In genomic region chr10:122056431-122057094, GRCh38 we compare ENCODE assay signal across 1 cellular context.
A peak's percentile ranks its signal among the peaks of the same experiment; 100 is the strongest.
TF ChIP-seq lines count a peak whose summit lies in the region.

No MANE protein-coding gene starts in this region.

TF ChIP-seq in HepG2, 621 proteins besides CTCF, POLR2A, EP300 and RAD21 (continued from another document and continues in another):
- TF ChIP-seq, protein P1, sequence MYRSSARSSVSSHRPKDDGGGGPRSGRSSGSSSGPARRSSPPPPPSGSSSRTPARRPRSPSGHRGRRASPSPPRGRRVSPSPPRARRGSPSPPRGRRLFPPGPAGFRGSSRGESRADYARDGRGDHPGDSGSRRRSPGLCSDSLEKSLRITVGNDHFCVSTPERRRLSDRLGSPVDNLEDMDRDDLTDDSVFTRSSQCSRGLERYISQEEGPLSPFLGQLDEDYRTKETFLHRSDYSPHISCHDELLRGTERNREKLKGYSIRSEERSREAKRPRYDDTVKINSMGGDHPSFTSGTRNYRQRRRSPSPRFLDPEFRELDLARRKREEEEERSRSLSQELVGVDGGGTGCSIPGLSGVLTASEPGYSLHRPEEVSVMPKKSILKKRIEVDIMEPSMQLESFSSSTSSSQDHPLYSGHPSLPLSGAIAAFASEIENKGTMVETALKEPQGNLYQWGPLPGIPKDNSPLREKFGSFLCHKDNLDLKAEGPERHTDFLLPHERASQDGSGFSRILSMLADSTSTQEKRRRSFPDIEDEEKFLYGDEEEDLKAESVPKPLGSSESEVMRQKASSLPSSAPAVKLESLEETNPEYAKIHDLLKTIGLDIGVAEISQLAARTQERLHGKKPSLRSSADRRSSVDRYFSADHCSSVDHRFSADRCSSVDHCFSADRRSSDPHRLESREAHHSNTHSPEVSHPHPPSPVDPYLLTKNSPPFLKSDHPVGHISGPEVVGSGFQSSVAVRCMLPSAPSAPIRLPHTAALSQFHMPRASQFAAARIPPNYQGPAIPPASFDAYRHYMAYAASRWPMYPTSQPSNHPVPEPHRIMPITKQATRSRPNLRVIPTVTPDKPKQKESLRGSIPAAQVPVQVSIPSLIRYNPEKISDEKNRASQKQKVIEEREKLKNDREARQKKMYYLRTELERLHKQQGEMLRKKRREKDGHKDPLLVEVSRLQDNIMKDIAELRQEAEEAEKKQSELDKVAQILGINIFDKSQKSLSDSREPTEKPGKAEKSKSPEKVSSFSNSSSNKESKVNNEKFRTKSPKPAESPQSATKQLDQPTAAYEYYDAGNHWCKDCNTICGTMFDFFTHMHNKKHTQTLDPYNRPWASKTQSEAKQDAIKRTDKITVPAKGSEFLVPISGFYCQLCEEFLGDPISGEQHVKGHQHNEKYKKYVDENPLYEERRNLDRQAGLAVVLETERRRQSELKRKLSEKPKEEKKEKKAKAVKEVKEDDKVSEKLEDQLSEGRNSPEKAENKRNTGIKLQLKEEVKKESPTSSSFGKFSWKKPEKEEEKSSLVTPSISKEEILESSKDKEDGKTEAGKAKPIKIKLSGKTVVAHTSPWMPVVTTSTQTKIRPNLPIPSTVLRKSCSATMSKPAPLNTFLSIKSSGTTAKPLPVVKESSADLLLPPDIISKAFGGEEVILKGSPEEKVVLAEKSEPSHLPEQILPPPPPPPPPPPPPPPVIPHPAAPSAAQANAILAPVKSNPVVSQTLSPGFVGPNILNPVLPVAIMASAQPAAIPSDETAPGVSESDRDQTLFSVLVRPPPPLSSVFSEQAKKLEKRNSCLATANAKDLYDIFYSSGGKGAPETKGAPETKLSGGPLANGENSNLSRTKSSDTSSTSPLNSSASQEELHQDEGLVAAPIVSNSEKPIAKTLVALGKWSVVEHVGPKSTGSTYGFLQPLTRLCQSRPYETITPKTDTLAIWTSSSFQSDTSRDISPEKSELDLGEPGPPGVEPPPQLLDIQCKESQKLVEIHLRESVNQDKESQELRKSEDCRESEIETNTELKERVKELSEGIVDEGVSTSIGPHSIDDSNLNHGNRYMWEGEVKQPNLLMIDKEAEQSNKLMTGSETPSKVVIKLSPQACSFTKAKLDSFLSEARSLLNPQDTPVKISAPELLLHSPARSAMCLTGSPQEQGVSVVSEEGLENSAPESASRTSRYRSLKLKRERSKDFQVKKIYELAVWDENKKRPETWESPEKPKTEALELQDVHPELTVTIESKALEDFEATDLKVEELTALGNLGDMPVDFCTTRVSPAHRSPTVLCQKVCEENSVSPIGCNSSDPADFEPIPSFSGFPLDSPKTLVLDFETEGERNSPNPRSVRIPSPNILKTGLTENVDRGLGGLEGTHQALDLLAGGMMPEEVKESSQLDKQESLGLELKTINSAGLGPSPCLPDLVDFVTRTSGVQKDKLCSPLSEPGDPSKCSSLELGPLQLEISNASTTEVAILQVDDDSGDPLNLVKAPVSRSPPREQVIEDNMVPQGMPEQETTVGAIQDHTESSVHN (CRISPR knock-in tag; IDR thresholded peaks at IDR 0.05): no peak
- TF ChIP-seq ZHX2 (IDR thresholded peaks at IDR 0.05; ENCODE audit: low read depth) (no peak), ZHX2 (CRISPR knock-in tag; IDR thresholded peaks at IDR 0.05; ENCODE audit: borderline replicate concordance) (no peak), TFAP4 (IDR thresholded peaks at IDR 0.05; ENCODE audit: borderline replicate concordance, low read depth) (peak; percentile 29; the same call in 1 of the 2 replicates), ZBTB26 (CRISPR knock-in tag; IDR thresholded peaks at IDR 0.05; ENCODE audit: borderline replicate concordance) (no peak), ZNF101 (CRISPR knock-in tag; IDR thresholded peaks at IDR 0.05; ENCODE audit: borderline replicate concordance, low read depth) (no peak), PHF5A (CRISPR knock-in tag; IDR thresholded peaks at IDR 0.05; ENCODE audit: low read depth, unreplicated experiment) (no peak), PCBP1 (IDR thresholded peaks at IDR 0.05; ENCODE audit: borderline replicate concordance, low read depth, low read length) (no peak), NR2F6 (IDR thresholded peaks at IDR 0.05) (peak; percentile 81), NR2F6 (CRISPR knock-in tag; IDR thresholded peaks at IDR 0.05) (peak; percentile 90), NFATC3 (CRISPR knock-in tag; IDR thresholded peaks at IDR 0.05) (no peak), SAP130 (CRISPR knock-in tag; IDR thresholded peaks at IDR 0.05; ENCODE audit: low read depth) (peak; percentile 57; the same call in 1 of the 2 replicates), SMAD3 (CRISPR knock-in tag; IDR thresholded peaks at IDR 0.05) (no peak), ARID2 (CRISPR knock-in tag; IDR thresholded peaks at IDR 0.05; ENCODE audit: borderline replicate concordance) (no peak), NFKB2 (CRISPR knock-in tag; IDR thresholded peaks at IDR 0.05; ENCODE audit: borderline replicate concordance) (no peak), FOXP1 (IDR thresholded peaks at IDR 0.05) (no peak), FOXP1 (CRISPR knock-in tag; IDR thresholded peaks at IDR 0.05) (peak; percentile 47; the same call in 1 of the 2 replicates), MED8 (CRISPR knock-in tag; IDR thresholded peaks at IDR 0.05; ENCODE audit: insufficient replicate concordance) (no peak), ZBTB3 (CRISPR knock-in tag; IDR thresholded peaks at IDR 0.05; ENCODE audit: borderline replicate concordance, low read depth) (no peak), ZNF367 (CRISPR knock-in tag; IDR thresholded peaks at IDR 0.05; ENCODE audit: borderline replicate concordance) (no peak), MTF2 (CRISPR knock-in tag; IDR thresholded peaks at IDR 0.05; ENCODE audit: borderline replicate concordance) (no peak), SMARCC2 (IDR thresholded peaks at IDR 0.05) (no peak), ZNF614 (CRISPR knock-in tag; IDR thresholded peaks at IDR 0.05; ENCODE audit: borderline replicate concordance) (0 out of 2 replicates have a peak, but pooled peaks have one; percentile 23), TCF12 (IDR thresholded peaks at IDR 0.05) (no peak), TCF12 (CRISPR knock-in tag; IDR thresholded peaks at IDR 0.05) (no peak)
- TF ChIP-seq, protein P2, sequence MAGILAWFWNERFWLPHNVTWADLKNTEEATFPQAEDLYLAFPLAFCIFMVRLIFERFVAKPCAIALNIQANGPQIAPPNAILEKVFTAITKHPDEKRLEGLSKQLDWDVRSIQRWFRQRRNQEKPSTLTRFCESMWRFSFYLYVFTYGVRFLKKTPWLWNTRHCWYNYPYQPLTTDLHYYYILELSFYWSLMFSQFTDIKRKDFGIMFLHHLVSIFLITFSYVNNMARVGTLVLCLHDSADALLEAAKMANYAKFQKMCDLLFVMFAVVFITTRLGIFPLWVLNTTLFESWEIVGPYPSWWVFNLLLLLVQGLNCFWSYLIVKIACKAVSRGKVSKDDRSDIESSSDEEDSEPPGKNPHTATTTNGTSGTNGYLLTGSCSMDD (CRISPR knock-in tag; IDR thresholded peaks at IDR 0.05): no peak
- TF ChIP-seq, protein P3, sequence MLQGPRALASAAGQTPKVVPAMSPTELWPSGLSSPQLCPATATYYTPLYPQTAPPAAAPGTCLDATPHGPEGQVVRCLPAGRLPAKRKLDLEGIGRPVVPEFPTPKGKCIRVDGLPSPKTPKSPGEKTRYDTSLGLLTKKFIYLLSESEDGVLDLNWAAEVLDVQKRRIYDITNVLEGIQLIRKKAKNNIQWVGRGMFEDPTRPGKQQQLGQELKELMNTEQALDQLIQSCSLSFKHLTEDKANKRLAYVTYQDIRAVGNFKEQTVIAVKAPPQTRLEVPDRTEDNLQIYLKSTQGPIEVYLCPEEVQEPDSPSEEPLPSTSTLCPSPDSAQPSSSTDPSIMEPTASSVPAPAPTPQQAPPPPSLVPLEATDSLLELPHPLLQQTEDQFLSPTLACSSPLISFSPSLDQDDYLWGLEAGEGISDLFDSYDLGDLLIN (CRISPR knock-in tag; IDR thresholded peaks at IDR 0.05; ENCODE audit: borderline replicate concordance): no peak
- TF ChIP-seq, protein P4, sequence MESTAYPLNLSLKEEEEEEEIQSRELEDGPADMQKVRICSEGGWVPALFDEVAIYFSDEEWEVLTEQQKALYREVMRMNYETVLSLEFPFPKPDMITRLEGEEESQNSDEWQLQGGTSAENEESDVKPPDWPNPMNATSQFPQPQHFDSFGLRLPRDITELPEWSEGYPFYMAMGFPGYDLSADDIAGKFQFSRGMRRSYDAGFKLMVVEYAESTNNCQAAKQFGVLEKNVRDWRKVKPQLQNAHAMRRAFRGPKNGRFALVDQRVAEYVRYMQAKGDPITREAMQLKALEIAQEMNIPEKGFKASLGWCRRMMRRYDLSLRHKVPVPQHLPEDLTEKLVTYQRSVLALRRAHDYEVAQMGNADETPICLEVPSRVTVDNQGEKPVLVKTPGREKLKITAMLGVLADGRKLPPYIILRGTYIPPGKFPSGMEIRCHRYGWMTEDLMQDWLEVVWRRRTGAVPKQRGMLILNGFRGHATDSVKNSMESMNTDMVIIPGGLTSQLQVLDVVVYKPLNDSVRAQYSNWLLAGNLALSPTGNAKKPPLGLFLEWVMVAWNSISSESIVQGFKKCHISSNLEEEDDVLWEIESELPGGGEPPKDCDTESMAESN (CRISPR knock-in tag; conservative IDR thresholded peaks at IDR 0.05): no peak
- TF ChIP-seq, protein P5, sequence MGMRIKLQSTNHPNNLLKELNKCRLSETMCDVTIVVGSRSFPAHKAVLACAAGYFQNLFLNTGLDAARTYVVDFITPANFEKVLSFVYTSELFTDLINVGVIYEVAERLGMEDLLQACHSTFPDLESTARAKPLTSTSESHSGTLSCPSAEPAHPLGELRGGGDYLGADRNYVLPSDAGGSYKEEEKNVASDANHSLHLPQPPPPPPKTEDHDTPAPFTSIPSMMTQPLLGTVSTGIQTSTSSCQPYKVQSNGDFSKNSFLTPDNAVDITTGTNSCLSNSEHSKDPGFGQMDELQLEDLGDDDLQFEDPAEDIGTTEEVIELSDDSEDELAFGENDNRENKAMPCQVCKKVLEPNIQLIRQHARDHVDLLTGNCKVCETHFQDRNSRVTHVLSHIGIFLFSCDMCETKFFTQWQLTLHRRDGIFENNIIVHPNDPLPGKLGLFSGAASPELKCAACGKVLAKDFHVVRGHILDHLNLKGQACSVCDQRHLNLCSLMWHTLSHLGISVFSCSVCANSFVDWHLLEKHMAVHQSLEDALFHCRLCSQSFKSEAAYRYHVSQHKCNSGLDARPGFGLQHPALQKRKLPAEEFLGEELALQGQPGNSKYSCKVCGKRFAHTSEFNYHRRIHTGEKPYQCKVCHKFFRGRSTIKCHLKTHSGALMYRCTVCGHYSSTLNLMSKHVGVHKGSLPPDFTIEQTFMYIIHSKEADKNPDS (CRISPR knock-in tag; IDR thresholded peaks at IDR 0.05): no peak
- TF ChIP-seq, protein P6, sequence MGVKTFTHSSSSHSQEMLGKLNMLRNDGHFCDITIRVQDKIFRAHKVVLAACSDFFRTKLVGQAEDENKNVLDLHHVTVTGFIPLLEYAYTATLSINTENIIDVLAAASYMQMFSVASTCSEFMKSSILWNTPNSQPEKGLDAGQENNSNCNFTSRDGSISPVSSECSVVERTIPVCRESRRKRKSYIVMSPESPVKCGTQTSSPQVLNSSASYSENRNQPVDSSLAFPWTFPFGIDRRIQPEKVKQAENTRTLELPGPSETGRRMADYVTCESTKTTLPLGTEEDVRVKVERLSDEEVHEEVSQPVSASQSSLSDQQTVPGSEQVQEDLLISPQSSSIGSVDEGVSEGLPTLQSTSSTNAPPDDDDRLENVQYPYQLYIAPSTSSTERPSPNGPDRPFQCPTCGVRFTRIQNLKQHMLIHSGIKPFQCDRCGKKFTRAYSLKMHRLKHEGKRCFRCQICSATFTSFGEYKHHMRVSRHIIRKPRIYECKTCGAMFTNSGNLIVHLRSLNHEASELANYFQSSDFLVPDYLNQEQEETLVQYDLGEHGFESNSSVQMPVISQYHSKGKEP (CRISPR knock-in tag; IDR thresholded peaks at IDR 0.05): no peak
